Comparison of ENCODE assay signal across 10 cellular contexts in the genomic region with DNA sequence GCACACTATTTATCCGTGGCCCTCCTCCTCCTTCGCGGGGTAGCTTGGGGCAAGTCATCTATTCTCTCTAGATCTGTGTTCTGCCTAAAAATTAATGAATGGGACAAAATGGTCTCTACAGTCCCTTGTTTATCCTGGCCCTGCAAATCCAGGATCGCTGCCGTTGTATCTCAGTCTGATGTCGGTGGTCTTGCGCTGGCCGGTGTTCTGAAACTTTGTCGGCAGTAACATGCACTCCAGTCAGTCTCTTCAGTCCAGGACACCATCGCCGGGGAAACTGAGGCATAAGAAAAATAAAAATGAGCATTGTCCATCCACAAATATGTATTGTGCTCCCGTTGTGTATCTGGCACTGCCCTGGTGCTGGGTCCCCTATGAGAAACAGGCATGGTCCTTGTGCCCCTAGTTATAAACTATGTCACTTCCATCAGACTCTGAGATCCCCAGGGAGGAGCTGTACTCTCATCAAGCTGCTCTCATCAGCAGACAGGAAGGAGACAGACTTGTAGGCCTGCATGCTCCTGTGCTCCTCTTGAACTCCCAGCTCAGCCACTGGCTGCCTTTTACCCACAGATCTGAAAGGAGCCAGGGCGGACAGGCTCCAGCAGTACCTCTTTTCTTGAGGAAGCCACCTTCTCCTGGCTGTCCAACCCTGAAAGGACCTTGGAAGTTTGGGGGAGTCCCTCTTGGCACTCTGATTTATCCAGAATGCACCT. TPM values are rescaled to one million over a fixed set of nuclear protein-coding genes. Genes with fewer than 3 reads are reported as not detected.
DNase-seq lines count a peak whose midpoint lies in the region; ATAC-seq and TF ChIP-seq lines count a peak whose summit lies in the region.
"Had no signal": no experiment of that assay in that cellular context is flagged by ENCODE, and none has a peak within 500 bp of the region (broad histone marks: within the 10 kb centered on the region; RNA-seq: fewer than 3 reads in every experiment).

No MANE protein-coding gene starts in this region.

- no peak overlapping the region for H3K56ac ChIP-seq in H9 (ENCODE audit: insufficient read length, low read depth, low read length)

- no peaks in the 10 kb centered on the region for H3K9me3 ChIP-seq in H9 (ENCODE audit: control insufficient read depth, low read depth, low read length)
- H3K9me3 ChIP-seq: uterus had no signal

- no peak overlapping the region for H3K4ac ChIP-seq in H9 (ENCODE audit: low read depth, low read length)

- no peak overlapping the region for H2AFZ ChIP-seq in H9 (ENCODE audit: low read length)

- TF ChIP-seq CTCF in H9 (conservative IDR thresholded peaks at IDR 0.05) = no peak
- no peak for TF ChIP-seq CTCF in VCaP (conservative IDR thresholded peaks at IDR 0.05)
- TF ChIP-seq CTCF in foreskin fibroblast (IDR thresholded peaks at IDR 0.05; ENCODE audit: low read depth, low read length) = no peak

- peaks cover 12 to 27% of the 10 kb centered on the region in 2 experiments for H3K4me1 Mint-ChIP-seq in H9

- peaks cover 67% of the 10 kb centered on the region for H3K27me3 Mint-ChIP-seq in H9 (ENCODE audit: low read depth)

- no CpG with 5 or more reads among the region's 13 CpGs for WGBS in H9 (ENCODE audit: extremely low coverage, insufficient read length, low lambda C conversion rate)

- H3K79me1 ChIP-seq in H9 (ENCODE audit: insufficient read depth, low read depth, low read length, poor library complexity, severe bottlenecking) = no peaks in the 10 kb centered on the region

- H3K23ac ChIP-seq in H9 (ENCODE audit: insufficient read length, low read depth, low read length) = no peak overlapping the region

- no peak overlapping the region for H4K91ac ChIP-seq in H9 (ENCODE audit: insufficient read length, low read depth, low read length)

- H3K79me2 ChIP-seq in H9 (ENCODE audit: insufficient read depth, low read length) = no peaks in the 10 kb centered on the region

- H3K14ac ChIP-seq in H9 (ENCODE audit: insufficient read depth, low read length) = no peak overlapping the region

- H2BK20ac ChIP-seq in H9 (ENCODE audit: low read depth, low read length, poor library complexity, severe bottlenecking) = no peak overlapping the region

- no peak for ATAC-seq in sciatic nerve

- H3K36me3 Mint-ChIP-seq in H9 (ENCODE audit: insufficient read depth in 1 of 3, low read depth in 3 of 3) = peaks cover 2 to 14% (median 7%) of the 10 kb centered on the region in 3 experiments; a peak in 6 of 7 replicates

- H2BK15ac ChIP-seq in H9 (ENCODE audit: low read depth, low read length) = no peak overlapping the region

- H3K4me2 ChIP-seq in H9 (ENCODE audit: insufficient read depth, insufficient read length, low read length) = peak overlapping the region; percentile 75

- no peak overlapping the region for H2BK120ac ChIP-seq in H9 (ENCODE audit: low read depth, low read length, poor library complexity, severe bottlenecking)

- H2BK12ac ChIP-seq in H9 (ENCODE audit: insufficient read length, low read depth, low read length) = no peak overlapping the region

- peak overlapping the region; percentile 76 to 93 for H3K4me3 ChIP-seq in foreskin fibroblast (ENCODE audit: low read depth in 1 of 2, low read length in 2 of 2)

- H3K9ac ChIP-seq in H9 (ENCODE audit: extremely low read depth, insufficient read length, low read length) = no peak overlapping the region

- intact Hi-C loops in sciatic nerve (cut with DNase I) = no loop called here

- no peak overlapping the region for H4K5ac ChIP-seq in H9 (ENCODE audit: insufficient read length, low read depth, low read length)

- H2BK5ac ChIP-seq in H9 (ENCODE audit: insufficient read length, low read length) = no peak overlapping the region

- no peak overlapping the region for H3T11ph ChIP-seq in H9 (ENCODE audit: low read length)

- H3K4me1 ChIP-seq in H9 (ENCODE audit: insufficient read depth, low read length) = no peaks in the 10 kb centered on the region
- H3K4me1 ChIP-seq: uterus had no signal

- H3K18ac ChIP-seq in H9 (ENCODE audit: insufficient read length, low read depth, low read length) = no peak overlapping the region

- H3K9me3 Mint-ChIP-seq in H9 = peaks cover 0 to 2% of the 10 kb centered on the region in 2 experiments; a peak in 1 of 5 replicates

- DNase-seq in H9 = no peak
- no peak for DNase-seq in foreskin fibroblast
- DNase-seq in sciatic nerve (ENCODE audit: low spot score) = peak; percentile 25
- no peak for DNase-seq in DMS 273 (lab: John Stamatoyannopoulos, UW; ENCODE audit: unreplicated experiment)
- no peak for DNase-seq in T1000 (lab: John Stamatoyannopoulos, UW)
- no peak for DNase-seq in hypothalamus (lab: John Stamatoyannopoulos, UW)
- DNase-seq in stimulated activated CD8-positive, alpha-beta memory T cell treated with anti-CD3 and anti-CD28 coated beads, Interleukin-4, amount 100 ng/mL, for 48 hours = no peak

- H2AK5ac ChIP-seq in H9 (ENCODE audit: insufficient read length, low read length) = no peak overlapping the region

- peaks cover 39% of the 10 kb centered on the region for H3K27me3 ChIP-seq in H9 (ENCODE audit: insufficient read depth, low read length)

- H3K23me2 ChIP-seq in H9 (ENCODE audit: insufficient read length, low read depth, low read length, poor library complexity, severe bottlenecking) = peaks cover 14% of the 10 kb centered on the region

- no peak overlapping the region for H4K8ac ChIP-seq in H9 (replicated peaks; ENCODE audit: insufficient read length, low read depth, low read length)

- H3K4me3 Mint-ChIP-seq in H9 = peak overlapping the region; percentile 81 to 93

- H3K27ac ChIP-seq in H9 (ENCODE audit: insufficient read length, low read depth, low read length) (no peak overlapping the region), VCaP (peak overlapping the region; percentile 60; the same call in 1 of the 2 replicates)

- no peak overlapping the region for H3K27ac Mint-ChIP-seq in H9

- no peaks in the 10 kb centered on the region for H4K20me1 ChIP-seq in H9 (ENCODE audit: control insufficient read depth, insufficient read depth, insufficient read length)

RNA-seq across cellular contexts. Expression of gene CA4, which starts 13.7 kb away (rescaled TPM):
- total RNA-seq in H9 (2021) = 1.4 and 1.7 TPM in 2 replicates
- total RNA-seq in sciatic nerve = 13.6 TPM
- total RNA-seq: bronchial epithelial cell had no signal

RNA-seq across cellular contexts. Expression of gene HEATR6, which starts 57.4 kb away (rescaled TPM):
- total RNA-seq in H9 (2021) (35.3 and 36.3 TPM in 2 replicates), sciatic nerve (21.0 TPM)
